ENCODE assay signal across 21 cellular contexts in the genomic region with DNA sequence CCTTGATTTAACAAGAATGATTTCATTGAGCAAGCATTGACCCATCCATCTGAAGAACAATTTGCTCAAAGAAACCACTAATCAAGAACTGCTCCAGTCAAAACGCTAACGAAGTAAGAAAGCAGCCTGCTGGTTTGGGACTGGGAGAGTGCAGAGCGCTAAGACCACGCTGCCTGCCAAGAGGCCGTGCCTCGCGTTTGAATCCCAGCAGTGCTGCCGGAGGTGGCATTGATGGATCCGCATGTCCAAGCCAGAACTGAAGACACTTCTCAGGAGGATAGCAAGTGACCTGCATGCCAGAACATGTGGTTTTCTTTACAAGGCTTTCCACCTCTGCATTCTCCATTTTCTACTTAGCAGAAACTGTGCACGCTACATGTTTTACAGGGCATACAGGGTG.
"Had no signal": no experiment of that assay in that cellular context is flagged by ENCODE, and none has a peak within 500 bp of the region (broad histone marks: within the 10 kb centered on the region; RNA-seq: fewer than 3 reads in every experiment).

No MANE protein-coding gene starts in this region.

- H3K4me3 Mint-ChIP-seq: naive thymus-derived CD4-positive, alpha-beta T cell; nephron; stimulated activated naive CD8-positive, alpha-beta T cell treated with anti-CD3 and anti-CD28 coated beads, Interleukin-15, amount 100 ng/mL, for 72 hours had no signal

- H3K9me3 Mint-ChIP-seq: nephron had no signal

- ATAC-seq: esophagus mucosa; gastrocnemius medialis; naive thymus-derived CD4-positive, alpha-beta T cell; psoas muscle; sciatic nerve; stimulated activated naive CD8-positive, alpha-beta T cell treated with anti-CD3 and anti-CD28 coated beads, Interleukin-15, amount 100 ng/mL, for 72 hours had no signal

- DNase-seq: cerebellar nuclear complex; effector CD4-positive, alpha-beta T cell; gastrocnemius medialis; heart left ventricle; hippocampal formation; kidney glomerular epithelial cell; mesenchymal stem cell; midbrain; naive thymus-derived CD4-positive, alpha-beta T cell; nucleus accumbens; psoas muscle; stimulated activated CD4-positive, alpha-beta T cell treated with anti-CD3 and anti-CD28 coated beads, Interleukin-12 subunit alpha, Interleukin-12 subunit beta, amount 100 ng/mL, for 4 hours; stimulated activated CD4-positive, alpha-beta T cell treated with anti-CD3 and anti-CD28 coated beads, Interleukin-1b, Interleukin-23, amount 100 ng/mL, for 48 hours; stimulated activated CD4-positive, alpha-beta T cell treated with anti-CD3 and anti-CD28 coated beads, Interleukin-4, amount 100 ng/mL, for 1 hour; stimulated activated CD8-positive, alpha-beta memory T cell treated with anti-CD3 and anti-CD28 coated beads, Interleukin-4, amount 100 ng/mL, for 48 hours; stimulated activated naive CD4-positive, alpha-beta T cell; stimulated activated naive CD8-positive, alpha-beta T cell treated with anti-CD3 and anti-CD28 coated beads, Interleukin-15, amount 100 ng/mL, for 72 hours; transverse colon had no signal

- H3K27ac Mint-ChIP-seq: naive thymus-derived CD4-positive, alpha-beta T cell; stimulated activated naive CD8-positive, alpha-beta T cell treated with anti-CD3 and anti-CD28 coated beads, Interleukin-15, amount 100 ng/mL, for 72 hours had no signal

- H3K4me1 Mint-ChIP-seq: stimulated activated naive CD8-positive, alpha-beta T cell treated with anti-CD3 and anti-CD28 coated beads, Interleukin-15, amount 100 ng/mL, for 72 hours had no signal
